In genomic region chr12:120252071-120252906, GRCh38 we compare ENCODE assay signal across 9 cellular contexts. TPM values are rescaled to one million over a fixed set of nuclear protein-coding genes. Genes with fewer than 3 reads are reported as not detected.
DNase-seq lines count a peak whose midpoint lies in the region; ATAC-seq and TF ChIP-seq lines count a peak whose summit lies in the region.
"Had no signal": no experiment of that assay in that cellular context is flagged by ENCODE, and none has a peak within 500 bp of the region (broad histone marks: within the 10 kb centered on the region; RNA-seq: fewer than 3 reads in every experiment).

No MANE protein-coding gene starts in this region.

- DNase-seq in WTC11 (ENCODE audit: low spot score) (no peak), chondrocyte (ENCODE audit: low spot score) (no peak), aorta (no peak), SKM-1 treated with dmso at 0.1 percent for 144 hours (lab: John Stamatoyannopoulos, UW; ENCODE audit: unreplicated experiment) (no peak), colonic mucosa (no peak), inferior parietal cortex (ENCODE audit: extremely low spot score) (no peak)
- peak in 2 of 3 experiments; percentile 58 to 63 for DNase-seq in stimulated activated CD4-positive, alpha-beta T cell treated with anti-CD3 and anti-CD28 coated beads, TNF-alpha, amount 100 ng/mL, for 4 hours (ENCODE audit: low read depth in 3 of 3)

- H3K9ac ChIP-seq in colonic mucosa (ENCODE audit: low read depth in 2 of 2, low read length in 2 of 2), result no peak overlapping the region

- no peaks in the 10 kb centered on the region for H3K9me3 ChIP-seq in aorta (ENCODE audit: control insufficient read depth, low read length)
- H3K9me3 ChIP-seq in colonic mucosa, result no peaks in the 10 kb centered on the region

- POLR2A ChIA-PET in WTC11 (lab: Charles Lee), result no interaction called here

- WGBS in aorta, 2 donors, result 86 to 89% methylated on average over 12 of the region's 12 CpGs

- H3K27ac ChIP-seq in aorta (ENCODE audit: low read depth in 1 of 2, low read length in 2 of 2), result no peak overlapping the region
- H3K27ac ChIP-seq in colonic mucosa, result no peak overlapping the region

- H3K4me3 Mint-ChIP-seq in WTC11, result no peak overlapping the region
- no peak overlapping the region for H3K4me3 Mint-ChIP-seq in chondrocyte (ENCODE audit: unreplicated experiment)
- H3K4me3 Mint-ChIP-seq: nephron had no signal

- intact Hi-C loops in aorta (cut with DNase I), result no loop called here
- intact Hi-C loops in colonic mucosa (cut with DNase I), result no loop called here

- no peaks in the 10 kb centered on the region for H3K27me3 Mint-ChIP-seq in WTC11 (ENCODE audit: low read depth)
- H3K27me3 Mint-ChIP-seq in chondrocyte (ENCODE audit: low read depth), result no peaks in the 10 kb centered on the region

- H3K36me3 Mint-ChIP-seq in WTC11, result peaks cover 4% of the 10 kb centered on the region
- H3K36me3 Mint-ChIP-seq in chondrocyte (ENCODE audit: low read depth), result peaks cover 7% of the 10 kb centered on the region

- H3K9me3 Mint-ChIP-seq in WTC11 (no peaks in the 10 kb centered on the region), chondrocyte (ENCODE audit: low read depth) (no peaks in the 10 kb centered on the region)
- H3K9me3 Mint-ChIP-seq: nephron had no signal

- TF ChIP-seq CTCF in WTC11 (IDR thresholded peaks at IDR 0.05) (no peak), chondrocyte (IDR thresholded peaks at IDR 0.05) (no peak), colonic mucosa (IDR thresholded peaks at IDR 0.05) (no peak)

- ATAC-seq in GM18873 (IDR thresholded peaks at IDR 0.05; ENCODE audit: low FRiP score, unreplicated experiment) (peak; percentile 64), WTC11 (no peak), aorta (ENCODE audit: low FRiP score) (no peak)

- CTCF ChIA-PET in WTC11 (lab: Charles Lee), result interaction anchor here (0.9 to 22.1 kb wide), 3 partner anchors 13 to 24 kb away, joined by 4 to 717 read pairs (median 111); partner anchors contain the start of gene PXN

- H3K4me3 ChIP-seq in aorta (ENCODE audit: low read length in 2 of 2) (no peak overlapping the region), colonic mucosa (no peak overlapping the region)

- H3K4me1 Mint-ChIP-seq in WTC11 (peaks cover 57% of the 10 kb centered on the region), chondrocyte (ENCODE audit: low read depth) (peaks cover 69% of the 10 kb centered on the region)

- H3K27ac Mint-ChIP-seq in WTC11, result peak overlapping the region; percentile 68
- peak overlapping the region; percentile 3 for H3K27ac Mint-ChIP-seq in chondrocyte (ENCODE audit: unreplicated experiment)
- H3K27ac Mint-ChIP-seq: nephron had no signal

- H3K27me3 ChIP-seq in aorta (ENCODE audit: control insufficient read depth in 1 of 2, insufficient read depth in 2 of 2, low read length in 1 of 2), result no peaks in the 10 kb centered on the region
- no peaks in the 10 kb centered on the region for H3K27me3 ChIP-seq in colonic mucosa

- no peaks in the 10 kb centered on the region for H3K36me3 ChIP-seq in aorta (ENCODE audit: control insufficient read depth in 1 of 2, insufficient read depth in 2 of 2, low read length in 1 of 2)
- H3K36me3 ChIP-seq in colonic mucosa, result no peaks in the 10 kb centered on the region

- H3K4me1 ChIP-seq in aorta (ENCODE audit: control insufficient read depth in 1 of 2, insufficient read depth in 2 of 2, low read length in 2 of 2) (peaks cover 0 to 13% of the 10 kb centered on the region in 2 donors), colonic mucosa (no peaks in the 10 kb centered on the region)

TF ChIP-seq in WTC11, 78 proteins besides CTCF, POLR2A, EP300 and RAD21:
- TF ChIP-seq CREB1 (CRISPR knock-in tag; IDR thresholded peaks at IDR 0.05) (no peak), ZNF121 (CRISPR knock-in tag; IDR thresholded peaks at IDR 0.05) (no peak)

RNA-seq across cellular contexts. Expression of gene PXN, which starts 13.2 kb away (rescaled TPM):
- 96.6 to 132 TPM (median 99.2 TPM) in 3 replicates for total RNA-seq in WTC11 (2021)
- 68.1 to 79.5 TPM (median 70.5 TPM) in 3 replicates for total RNA-seq in chondrocyte
- total RNA-seq in aorta, result 100 to 1,000 TPM; 111 to 138 TPM
- polyA plus RNA-seq in aorta, result 10 to 100 TPM; 31.3 to 79.9 TPM
- 100 to 1,000 TPM; 133 to 142 TPM for total RNA-seq in colonic mucosa

RNA-seq across cellular contexts. Expression of gene RNU4-2, which starts 39.4 kb away (rescaled TPM):
- total RNA-seq in WTC11 (2021), result 2,632 to 2,764 TPM (median 2,673 TPM) in 3 replicates
- 4,282 to 4,899 TPM (median 4,793 TPM) in 3 replicates for total RNA-seq in chondrocyte
- total RNA-seq in aorta, result over 10,000 TPM; 15,052 to 24,410 TPM
- polyA plus RNA-seq in aorta, result not detected
- 1,000 to 10,000 TPM; 2,653 to 6,886 TPM for total RNA-seq in colonic mucosa

RNA-seq across cellular contexts. Expression of gene RNU4-1, which starts 40.7 kb away (rescaled TPM):
- total RNA-seq in WTC11 (2021) (2,196 to 2,477 TPM (median 2,436 TPM) in 3 replicates), chondrocyte (1,613 to 1,880 TPM (median 1,738 TPM) in 3 replicates), aorta (1,000 to 10,000 TPM; 1,718 to 2,225 TPM), colonic mucosa (1,000 to 10,000 TPM; 1,555 to 3,531 TPM)
- polyA plus RNA-seq in aorta, result not detected

RNA-seq across cellular contexts. Expression of gene SIRT4, which starts 49.8 kb away (rescaled TPM):
- total RNA-seq in WTC11 (2021), result 2.1 to 4.3 TPM (median 2.8 TPM) in 3 replicates
- 2.2 to 2.4 TPM (median 2.2 TPM) in 3 replicates for total RNA-seq in chondrocyte
- 1 to 10 TPM in 1 of 2 donors, under 1 TPM in 1; 0.39 to 1.6 TPM for total RNA-seq in aorta
- 1 to 10 TPM; 1.8 to 2.5 TPM for polyA plus RNA-seq in aorta
- total RNA-seq in colonic mucosa, result 1 to 10 TPM; 1.3 to 1.6 TPM

RNA-seq across cellular contexts. Expression of gene RPLP0, which starts 51.4 kb away (rescaled TPM):
- 3,149 to 3,505 TPM (median 3,452 TPM) in 3 replicates for total RNA-seq in WTC11 (2021)
- total RNA-seq in chondrocyte, result 1,691 to 2,186 TPM (median 1,706 TPM) in 3 replicates
- total RNA-seq in aorta, result 1,000 to 10,000 TPM; 1,136 to 1,236 TPM
- 1,000 to 10,000 TPM; 2,250 to 2,543 TPM for polyA plus RNA-seq in aorta
- 1,000 to 10,000 TPM; 1,834 to 2,096 TPM for total RNA-seq in colonic mucosa

Comparison
In these comparisons a context has a peak if more than half of its experiments do, and no peak if none do; other contexts are left out.
1. DNase-seq: peak in stimulated activated CD4-positive, alpha-beta T cell treated with anti-CD3 and anti-CD28 coated beads, TNF-alpha, amount 100 ng/mL, for 4 hours (2 of 3); none in WTC11 (single experiment), chondrocyte (single experiment), aorta (0 of 2), SKM-1 treated with dmso at 0.1 percent for 144 hours (single experiment), colonic mucosa (single experiment) and inferior parietal cortex (single experiment).